In the genomic region with DNA sequence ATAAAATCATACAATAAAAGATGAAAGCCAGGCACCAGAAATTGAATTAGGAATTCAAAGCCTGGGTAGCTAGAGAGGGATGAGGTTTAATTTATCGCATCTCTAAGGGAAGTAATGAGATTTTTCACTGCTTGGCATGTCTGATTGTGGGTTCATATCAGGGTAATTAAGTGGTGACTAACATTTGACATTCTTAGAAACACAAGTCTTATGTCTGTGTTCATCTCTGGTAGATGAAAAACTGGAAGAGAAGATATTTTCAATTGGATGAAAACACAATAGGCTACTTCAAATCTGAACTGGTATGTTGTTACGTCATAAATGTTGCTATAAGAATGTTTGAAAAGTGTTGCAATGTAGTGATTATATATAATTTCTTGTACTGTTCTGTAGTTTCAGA, we compare ENCODE assay signal across 16 cellular contexts. TPM values are rescaled to one million over a fixed set of nuclear protein-coding genes. Genes with fewer than 3 reads are reported as not detected.
DNase-seq lines count a peak whose midpoint lies in the region; ATAC-seq, FAIRE-seq and TF ChIP-seq lines count a peak whose summit lies in the region.
"Had no signal": no experiment of that assay in that cellular context is flagged by ENCODE, and none has a peak within 500 bp of the region (broad histone marks: within the 10 kb centered on the region; RNA-seq: fewer than 3 reads in every experiment).

No MANE protein-coding gene starts in this region.

- intact Hi-C loops in activated CD8-positive, alpha-beta T cell treated with anti-CD3 and anti-CD28 coated beads for 36 hours (cut with micrococcal nuclease): loop anchor here (2.0 kb wide), 1 partner anchor 43 kb away; the partner anchor contains the start of gene PLEKHA1
- intact Hi-C loops in pancreas (cut with DNase I): no loop called here

- H3K4me1 ChIP-seq in SK-N-SH (ENCODE audit: control insufficient read depth in 1 of 2, insufficient read depth in 2 of 2, low read depth in 1 of 2, low read length in 1 of 2) (peaks cover 11 to 17% of the 10 kb centered on the region in 2 experiments; a peak in 3 of 4 replicates), pancreas (peaks cover 0 to 3% (median 0%) of the 10 kb centered on the region in 3 donors)

- no peak overlapping the region for H3K4me3 ChIP-seq in SK-N-SH (ENCODE audit: low read depth in 2 of 2, low read length in 1 of 2)
- H3K4me3 ChIP-seq in epithelial cell of esophagus (ENCODE audit: low read length): no peak overlapping the region
- H3K4me3 ChIP-seq in pancreas: no peak overlapping the region
- H3K4me3 ChIP-seq: coronary artery, tibial artery had no signal

- no peak for TF ChIP-seq RAD21 in SK-N-SH (IDR thresholded peaks at IDR 0.05; ENCODE audit: low read length)

- H3K36me3 ChIP-seq in SK-N-SH (replicated peaks in 1 of 2; ENCODE audit: control insufficient read depth in 1 of 2, insufficient read depth in 2 of 2, low read length in 1 of 2) (peaks cover 36% of the 10 kb centered on the region in 2 experiments), pancreas (peaks cover 0 to 22% (median 4%) of the 10 kb centered on the region in 3 donors)

- TF ChIP-seq CTCF in activated CD8-positive, alpha-beta T cell treated with anti-CD3 and anti-CD28 coated beads for 36 hours (IDR thresholded peaks at IDR 0.05): no peak
- TF ChIP-seq CTCF in SK-N-SH (IDR thresholded peaks at IDR 0.05) (no peak), epithelial cell of esophagus (IDR thresholded peaks at IDR 0.05; ENCODE audit: insufficient read depth, low read depth, low read length, missing control alignments) (no peak), pancreas (IDR thresholded peaks at IDR 0.05) (no peak)

- H2AFZ ChIP-seq in SK-N-SH (ENCODE audit: low read depth): no peak overlapping the region

- H3K27ac Mint-ChIP-seq in activated CD8-positive, alpha-beta T cell treated with anti-CD3 and anti-CD28 coated beads for 36 hours: peak overlapping the region; percentile 67
- H3K27ac Mint-ChIP-seq in activated CD8-positive, alpha-beta T cell treated with anti-CD3 and anti-CD28 coated beads, Interleukin-2, amount 10 ng/mL, durations not matched to agents 7 days and 5 days: no peak overlapping the region

- no peaks in the 10 kb centered on the region for H3K79me2 ChIP-seq in SK-N-SH (ENCODE audit: insufficient read depth)

- H3K36me3 Mint-ChIP-seq in activated CD8-positive, alpha-beta T cell treated with anti-CD3 and anti-CD28 coated beads for 36 hours (ENCODE audit: low read depth): peaks cover 69% of the 10 kb centered on the region
- H3K36me3 Mint-ChIP-seq in activated CD8-positive, alpha-beta T cell treated with anti-CD3 and anti-CD28 coated beads, Interleukin-2, amount 10 ng/mL, durations not matched to agents 7 days and 5 days (ENCODE audit: low read depth): peaks cover 57% of the 10 kb centered on the region

- H3K4me2 ChIP-seq in SK-N-SH: no peak overlapping the region

- H3K27me3 ChIP-seq in SK-N-SH (ENCODE audit: insufficient read depth) (no peaks in the 10 kb centered on the region), pancreas (no peaks in the 10 kb centered on the region)
- H3K27me3 ChIP-seq: tibial artery had no signal

- H3K9ac ChIP-seq in SK-N-SH: no peak overlapping the region

- H3K4me3 Mint-ChIP-seq in activated CD8-positive, alpha-beta T cell treated with anti-CD3 and anti-CD28 coated beads for 36 hours: no peak overlapping the region
- no peak overlapping the region for H3K4me3 Mint-ChIP-seq in activated CD8-positive, alpha-beta T cell treated with anti-CD3 and anti-CD28 coated beads, Interleukin-2, amount 10 ng/mL, durations not matched to agents 7 days and 5 days

- no peaks in the 10 kb centered on the region for H4K20me1 ChIP-seq in SK-N-SH (ENCODE audit: insufficient read depth)

- peak in 1 of 2 experiments; percentile 65; a peak in 2 of 4 replicates for TF ChIP-seq EP300 in SK-N-SH (IDR thresholded peaks at IDR 0.05; ENCODE audit: borderline replicate concordance in 1 of 2, low read depth in 1 of 2, low read length in 1 of 2)

- no peaks in the 10 kb centered on the region for H3K9me2 ChIP-seq in SK-N-SH

- DNase-seq in activated CD8-positive, alpha-beta T cell treated with anti-CD3 and anti-CD28 coated beads for 36 hours: no peak
- no peak for DNase-seq in activated CD8-positive, alpha-beta T cell treated with anti-CD3 and anti-CD28 coated beads, Interleukin-2, amount 10 ng/mL, durations not matched to agents 7 days and 5 days
- DNase-seq in SK-N-SH (peak; percentile 39), epithelial cell of esophagus (ENCODE audit: low read depth) (peak; percentile 33), pancreas (no peak), hypothalamus (lab: John Stamatoyannopoulos, UW) (no peak), H54 (ENCODE audit: insufficient read length, low spot score) (no peak), GM19240 (ENCODE audit: insufficient read length, low spot score) (no peak)
- DNase-seq: DMS79 treated with DMSO at 0.1 percent for 48 hours, NCI-H1417 treated with DMSO at 0.1 percent for 48 hours, NCI-H526, T1000 had no signal

- CTCF ChIA-PET in activated CD8-positive, alpha-beta T cell treated with anti-CD3 and anti-CD28 coated beads for 36 hours (lab: Charles Lee): interaction anchor here (0.9 kb wide), 1 partner anchor 17 kb away, joined by 5 read pairs; no protein-coding TSS in a partner anchor
- CTCF ChIA-PET in activated CD8-positive, alpha-beta T cell treated with anti-CD3 and anti-CD28 coated beads, Interleukin-2, amount 10 ng/mL, durations not matched to agents 7 days and 5 days (lab: Charles Lee): no interaction called here
- CTCF ChIA-PET in SK-N-SH (lab: Yijun Ruan, JAX): no interaction called here

- H3K9me3 ChIP-seq in SK-N-SH (no peaks in the 10 kb centered on the region), pancreas (no peaks in the 10 kb centered on the region)
- H3K9me3 ChIP-seq: tibial artery had no signal

- 62% methylated on average over 2 of the region's 2 CpGs for WGBS in SK-N-SH (ENCODE audit: low lambda C conversion rate)
- 95 to 96% methylated on average over 2 of the region's 2 CpGs for WGBS in pancreas, 2 donors

- FAIRE-seq in pancreas (lab: Jason Lieb, UNC): peak; percentile 43
- FAIRE-seq in H54 (lab: Jason Lieb, UNC): no peak
- FAIRE-seq: RCC 7860 had no signal

- peaks cover 34% of the 10 kb centered on the region for H3F3A ChIP-seq in SK-N-SH (replicated peaks; ENCODE audit: insufficient read depth)

- no peak for ATAC-seq in activated CD8-positive, alpha-beta T cell treated with anti-CD3 and anti-CD28 coated beads for 36 hours
- no peak for ATAC-seq in activated CD8-positive, alpha-beta T cell treated with anti-CD3 and anti-CD28 coated beads, Interleukin-2, amount 10 ng/mL, durations not matched to agents 7 days and 5 days
- ATAC-seq in pancreas: no peak

- peaks cover 7% of the 10 kb centered on the region for H3K9me3 Mint-ChIP-seq in activated CD8-positive, alpha-beta T cell treated with anti-CD3 and anti-CD28 coated beads for 36 hours
- no peaks in the 10 kb centered on the region for H3K9me3 Mint-ChIP-seq in activated CD8-positive, alpha-beta T cell treated with anti-CD3 and anti-CD28 coated beads, Interleukin-2, amount 10 ng/mL, durations not matched to agents 7 days and 5 days (ENCODE audit: insufficient read depth)

- H3K27me3 Mint-ChIP-seq in activated CD8-positive, alpha-beta T cell treated with anti-CD3 and anti-CD28 coated beads for 36 hours: no peaks in the 10 kb centered on the region
- no peaks in the 10 kb centered on the region for H3K27me3 Mint-ChIP-seq in activated CD8-positive, alpha-beta T cell treated with anti-CD3 and anti-CD28 coated beads, Interleukin-2, amount 10 ng/mL, durations not matched to agents 7 days and 5 days (ENCODE audit: low read depth)

- TF ChIP-seq POLR2A in H54 (IDR thresholded peaks at IDR 0.05; ENCODE audit: low read depth, low read length): no peak

- H3K27ac ChIP-seq in SK-N-SH (ENCODE audit: low read depth in 2 of 2, low read length in 1 of 2): peak overlapping the region; percentile 56 to 62; a peak in 3 of 4 replicates
- H3K27ac ChIP-seq in pancreas: no peak overlapping the region
- H3K27ac ChIP-seq: coronary artery, tibial artery had no signal

- POLR2A ChIA-PET in activated CD8-positive, alpha-beta T cell treated with anti-CD3 and anti-CD28 coated beads for 36 hours (lab: Charles Lee): no interaction called here
- POLR2A ChIA-PET in activated CD8-positive, alpha-beta T cell treated with anti-CD3 and anti-CD28 coated beads, Interleukin-2, amount 10 ng/mL, durations not matched to agents 7 days and 5 days (lab: Charles Lee): no interaction called here
- POLR2A ChIA-PET in SK-N-SH (lab: Yijun Ruan, JAX): no interaction called here

- peaks cover 80% of the 10 kb centered on the region for H3K4me1 Mint-ChIP-seq in activated CD8-positive, alpha-beta T cell treated with anti-CD3 and anti-CD28 coated beads for 36 hours (ENCODE audit: low read depth)
- peaks cover 57% of the 10 kb centered on the region for H3K4me1 Mint-ChIP-seq in activated CD8-positive, alpha-beta T cell treated with anti-CD3 and anti-CD28 coated beads, Interleukin-2, amount 10 ng/mL, durations not matched to agents 7 days and 5 days (ENCODE audit: low read depth)

RNA-seq across cellular contexts. Expression of gene ARMS2, which starts 36.8 kb away (rescaled TPM):
- total RNA-seq in activated CD8-positive, alpha-beta T cell treated with anti-CD3 and anti-CD28 coated beads for 36 hours: not detected
- not detected for total RNA-seq in activated CD8-positive, alpha-beta T cell treated with anti-CD3 and anti-CD28 coated beads, Interleukin-2, amount 10 ng/mL, durations not matched to agents 7 days and 5 days
- polyA plus RNA-seq in SK-N-SH (2012; rRNA removed) (not detected in 2 replicates), pancreas (not detected)
- 0.04 TPM in 1 of 2 replicates, not detected in the other for polyA plus RNA-seq in SK-N-SH (2012; cell fraction: cytosol; rRNA removed)
- polyA plus RNA-seq in SK-N-SH (2012; cell fraction: nucleus; rRNA removed): not detected in 2 replicates
- not detected for total RNA-seq in pancreas
- total RNA-seq: omental fat pad had no signal

RNA-seq across cellular contexts. Expression of gene PLEKHA1, which starts 43.2 kb away (rescaled TPM):
- 10 to 100 TPM; 17.0 to 17.4 TPM for total RNA-seq in activated CD8-positive, alpha-beta T cell treated with anti-CD3 and anti-CD28 coated beads for 36 hours
- total RNA-seq in activated CD8-positive, alpha-beta T cell treated with anti-CD3 and anti-CD28 coated beads, Interleukin-2, amount 10 ng/mL, durations not matched to agents 7 days and 5 days: 10 to 100 TPM in 1 of 2 experiments, 1 to 10 TPM in 1; 9.6 to 11.7 TPM
- polyA plus RNA-seq in SK-N-SH (2012; rRNA removed): 8.4 and 10.6 TPM in 2 replicates
- 10.7 and 11.2 TPM in 2 replicates for polyA plus RNA-seq in SK-N-SH (2012; cell fraction: cytosol; rRNA removed)
- polyA plus RNA-seq in SK-N-SH (2012; cell fraction: nucleus; rRNA removed): 13.1 and 19.2 TPM in 2 replicates
- total RNA-seq in pancreas: 10 to 100 TPM; 18.5 to 31.6 (median 21.1) TPM
- polyA plus RNA-seq in pancreas: 10 to 100 TPM in 1 of 2 donors, 1 to 10 TPM in 1; 8.8 to 17.4 TPM

RNA-seq across cellular contexts. Expression of gene HTRA1, which starts 43.7 kb away (rescaled TPM):
- not detected for total RNA-seq in activated CD8-positive, alpha-beta T cell treated with anti-CD3 and anti-CD28 coated beads for 36 hours
- total RNA-seq in activated CD8-positive, alpha-beta T cell treated with anti-CD3 and anti-CD28 coated beads, Interleukin-2, amount 10 ng/mL, durations not matched to agents 7 days and 5 days: not detected
- polyA plus RNA-seq in SK-N-SH (2012; rRNA removed): 291 and 339 TPM in 2 replicates
- polyA plus RNA-seq in SK-N-SH (2012; cell fraction: cytosol; rRNA removed): 289 and 306 TPM in 2 replicates
- 141 and 235 TPM in 2 replicates for polyA plus RNA-seq in SK-N-SH (2012; cell fraction: nucleus; rRNA removed)
- total RNA-seq in pancreas: 10 to 100 TPM; 10.4 to 83.0 (median 21.7) TPM
- 10 to 100 TPM; 19.2 to 20.0 TPM for polyA plus RNA-seq in pancreas

Comparison
In these comparisons a context has a peak if more than half of its experiments do, and no peak if none do; other contexts are left out.
1. DNase-seq: peak in SK-N-SH (single experiment) and epithelial cell of esophagus (single experiment); none in activated CD8-positive, alpha-beta T cell treated with anti-CD3 and anti-CD28 coated beads for 36 hours (single experiment), activated CD8-positive, alpha-beta T cell treated with anti-CD3 and anti-CD28 coated beads, Interleukin-2, amount 10 ng/mL, durations not matched to agents 7 days and 5 days (single experiment), pancreas (0 of 6), hypothalamus (0 of 51), H54 (single experiment) and GM19240 (single experiment).
2. H3K27ac ChIP-seq: peak in SK-N-SH (2 of 2); none in pancreas (0 of 4).
3. RNA of gene HTRA1, which starts 43.7 kb away (total RNA-seq): 10.4 to 83.0 TPM in pancreas; not detected in activated CD8-positive, alpha-beta T cell treated with anti-CD3 and anti-CD28 coated beads for 36 hours and not detected in activated CD8-positive, alpha-beta T cell treated with anti-CD3 and anti-CD28 coated beads, Interleukin-2, amount 10 ng/mL, durations not matched to agents 7 days and 5 days; every median in the first group is over 10 times any median in the second.